ENCODE assay signal across 1 cellular context in genomic region chr12:48903363-48903981, GRCh38.
TF ChIP-seq lines count a peak whose summit lies in the region.

No MANE protein-coding gene starts in this region.

TF ChIP-seq in H1, 55 proteins besides CTCF, POLR2A, EP300 and RAD21:
- no peak for TF ChIP-seq CBX5 (IDR thresholded peaks at IDR 0.05; ENCODE audit: low read depth, low read length)
- peak; percentile 12; the same call in 1 of the 2 replicates for TF ChIP-seq CEBPB (IDR thresholded peaks at IDR 0.05; ENCODE audit: low read depth, low read length)
